In the genomic region with DNA sequence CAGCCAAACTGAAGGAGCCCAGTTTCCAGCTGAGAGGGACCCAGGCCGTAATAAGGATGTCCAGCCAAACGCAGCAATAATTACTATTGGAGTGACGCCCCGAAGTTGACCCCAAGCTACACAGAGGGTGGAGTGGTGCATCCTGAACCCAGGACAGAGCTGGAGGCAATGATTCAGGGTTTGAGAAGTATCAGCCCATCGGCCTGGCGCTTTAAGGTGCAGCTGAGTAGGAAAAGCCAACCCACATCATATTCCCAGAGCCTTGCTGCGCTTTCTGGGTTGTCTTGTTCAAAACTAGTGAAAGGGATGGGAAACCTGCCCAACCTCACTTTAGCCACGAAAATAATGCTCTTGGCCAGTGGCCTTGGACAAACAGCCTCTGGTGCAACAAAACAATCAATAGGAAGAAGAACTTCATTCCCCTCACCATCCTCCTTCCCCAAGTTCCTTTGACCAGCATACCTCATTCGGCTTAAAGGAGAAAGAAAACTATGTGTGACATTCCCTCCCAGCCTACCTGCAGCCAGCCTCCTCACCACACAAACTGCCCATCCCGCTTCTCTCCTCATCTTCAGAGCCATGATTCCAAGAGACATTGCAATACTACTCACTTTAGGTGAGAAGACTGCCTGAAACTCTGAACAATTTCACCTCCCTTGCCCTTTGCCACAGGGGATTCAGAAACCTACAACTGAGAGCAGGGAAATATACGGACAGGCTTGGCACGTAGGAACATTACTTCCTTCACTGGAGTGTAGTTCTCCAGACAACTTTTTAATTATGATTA, we compare ENCODE assay signal across 7 cellular contexts.
DNase-seq lines count a peak whose midpoint lies in the region; ATAC-seq, FAIRE-seq and TF ChIP-seq lines count a peak whose summit lies in the region.

No MANE protein-coding gene starts in this region.

- H3K36me3 ChIP-seq in MG63 (no peaks in the 10 kb centered on the region), bronchial epithelial cell (ENCODE audit: control insufficient read depth, insufficient read depth, low read length) (no peaks in the 10 kb centered on the region), liver (ENCODE audit: control insufficient read depth in 4 of 4, insufficient read depth in 3 of 4, low read depth in 1 of 4, low read length in 3 of 4) (no peaks in the 10 kb centered on the region), testis (ENCODE audit: low read depth, missing control alignments) (no peaks in the 10 kb centered on the region)

- peak overlapping the region; percentile 59 for H3K4me3 ChIP-seq in MG63
- peak overlapping the region; percentile 59 for H3K4me3 ChIP-seq in bronchial epithelial cell (ENCODE audit: low read depth, low read length)
- peak overlapping the region; percentile 51 to 93 (median 63) for H3K4me3 ChIP-seq in liver (ENCODE audit: low read depth in 1 of 3, low read length in 3 of 3)
- H3K4me3 ChIP-seq in testis = peak overlapping the region; percentile 64 to 100

- WGBS in liver = 15% methylated on average over 12 of the region's 12 CpGs
- WGBS in testis, 2 donors = 10 to 11% methylated on average over 11 to 12 of the region's 12 CpGs

- TF ChIP-seq POLR2A in testis (IDR thresholded peaks at IDR 0.05) = no peak

- peak overlapping the region; percentile 53 to 86 for H3K9ac ChIP-seq in liver (ENCODE audit: low read depth in 1 of 2, low read length in 2 of 2)

- no peak for TF ChIP-seq CTCF in bronchial epithelial cell (IDR thresholded peaks at IDR 0.05; ENCODE audit: insufficient read depth, low read length, severe bottlenecking)
- TF ChIP-seq CTCF in liver (IDR thresholded peaks at IDR 0.05; ENCODE audit: low read depth, low read length, missing input control) = no peak
- TF ChIP-seq CTCF in testis (IDR thresholded peaks at IDR 0.05) = no peak

- TF ChIP-seq RAD21 in liver (IDR thresholded peaks at IDR 0.05) = no peak

- no peaks in the 10 kb centered on the region for H3K9me3 ChIP-seq in MG63
- H3K9me3 ChIP-seq in liver (ENCODE audit: control insufficient read depth in 4 of 4, low read length in 3 of 4) = no peaks in the 10 kb centered on the region
- no peaks in the 10 kb centered on the region for H3K9me3 ChIP-seq in testis

- FAIRE-seq in bronchial epithelial cell (lab: Jason Lieb, UNC) = no peak

- DNase-seq in ELF-1 (ENCODE audit: low read depth, low spot score) (peak; percentile 56), MG63 (peak; percentile 8), bronchial epithelial cell (ENCODE audit: low read depth) (peak; percentile 27), testis (peak; percentile 47)
- no peak for DNase-seq in stimulated activated CD4-positive, alpha-beta T cell treated with anti-CD3 and anti-CD28 coated beads, Interleukin-4, amount 100 ng/mL, for 24 hours

- H3K27me3 ChIP-seq in MG63 = no peaks in the 10 kb centered on the region
- no peaks in the 10 kb centered on the region for H3K27me3 ChIP-seq in bronchial epithelial cell (ENCODE audit: control insufficient read depth, insufficient read depth, low read length)
- H3K27me3 ChIP-seq in liver (ENCODE audit: control insufficient read depth in 4 of 4, insufficient read depth in 4 of 4, low read length in 3 of 4) = no peaks in the 10 kb centered on the region
- no peaks in the 10 kb centered on the region for H3K27me3 ChIP-seq in testis

- no peak for ATAC-seq in GM18909 (IDR thresholded peaks at IDR 0.05; ENCODE audit: poor library complexity, unreplicated experiment)

- intact Hi-C loops in testis (cut with DNase I; ENCODE audit: low total_unique reads) = no loop called here

- peaks cover 2 to 30% (median 19%) of the 10 kb centered on the region in 4 donors for H3K4me1 ChIP-seq in liver (ENCODE audit: control insufficient read depth in 4 of 4, insufficient read depth in 4 of 4, low read length in 3 of 4)
- H3K4me1 ChIP-seq in testis = peaks cover 25% of the 10 kb centered on the region

- H3K27ac ChIP-seq in liver (ENCODE audit: low read depth in 1 of 2, low read length in 2 of 2) (peak overlapping the region; percentile 29 to 99), testis (peak overlapping the region; percentile 99 to 100)

TF ChIP-seq in liver, 16 proteins besides CTCF, POLR2A, EP300 and RAD21:
- TF ChIP-seq FOXA1 (IDR thresholded peaks at IDR 0.05) = no peak
- TF ChIP-seq JUND (IDR thresholded peaks at IDR 0.05) = no peak
- TF ChIP-seq FOXA2 (IDR thresholded peaks at IDR 0.05) = no peak
- no peak for TF ChIP-seq TAF1 (conservative IDR thresholded peaks at IDR 0.05)
- TF ChIP-seq, protein P1, sequence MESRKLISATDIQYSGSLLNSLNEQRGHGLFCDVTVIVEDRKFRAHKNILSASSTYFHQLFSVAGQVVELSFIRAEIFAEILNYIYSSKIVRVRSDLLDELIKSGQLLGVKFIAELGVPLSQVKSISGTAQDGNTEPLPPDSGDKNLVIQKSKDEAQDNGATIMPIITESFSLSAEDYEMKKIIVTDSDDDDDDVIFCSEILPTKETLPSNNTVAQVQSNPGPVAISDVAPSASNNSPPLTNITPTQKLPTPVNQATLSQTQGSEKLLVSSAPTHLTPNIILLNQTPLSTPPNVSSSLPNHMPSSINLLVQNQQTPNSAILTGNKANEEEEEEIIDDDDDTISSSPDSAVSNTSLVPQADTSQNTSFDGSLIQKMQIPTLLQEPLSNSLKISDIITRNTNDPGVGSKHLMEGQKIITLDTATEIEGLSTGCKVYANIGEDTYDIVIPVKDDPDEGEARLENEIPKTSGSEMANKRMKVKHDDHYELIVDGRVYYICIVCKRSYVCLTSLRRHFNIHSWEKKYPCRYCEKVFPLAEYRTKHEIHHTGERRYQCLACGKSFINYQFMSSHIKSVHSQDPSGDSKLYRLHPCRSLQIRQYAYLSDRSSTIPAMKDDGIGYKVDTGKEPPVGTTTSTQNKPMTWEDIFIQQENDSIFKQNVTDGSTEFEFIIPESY (IDR thresholded peaks at IDR 0.05) = no peak
- no peak for TF ChIP-seq RXRA (IDR thresholded peaks at IDR 0.05)
- no peak for TF ChIP-seq NR2F2 (IDR thresholded peaks at IDR 0.05)
